In the genomic region with DNA sequence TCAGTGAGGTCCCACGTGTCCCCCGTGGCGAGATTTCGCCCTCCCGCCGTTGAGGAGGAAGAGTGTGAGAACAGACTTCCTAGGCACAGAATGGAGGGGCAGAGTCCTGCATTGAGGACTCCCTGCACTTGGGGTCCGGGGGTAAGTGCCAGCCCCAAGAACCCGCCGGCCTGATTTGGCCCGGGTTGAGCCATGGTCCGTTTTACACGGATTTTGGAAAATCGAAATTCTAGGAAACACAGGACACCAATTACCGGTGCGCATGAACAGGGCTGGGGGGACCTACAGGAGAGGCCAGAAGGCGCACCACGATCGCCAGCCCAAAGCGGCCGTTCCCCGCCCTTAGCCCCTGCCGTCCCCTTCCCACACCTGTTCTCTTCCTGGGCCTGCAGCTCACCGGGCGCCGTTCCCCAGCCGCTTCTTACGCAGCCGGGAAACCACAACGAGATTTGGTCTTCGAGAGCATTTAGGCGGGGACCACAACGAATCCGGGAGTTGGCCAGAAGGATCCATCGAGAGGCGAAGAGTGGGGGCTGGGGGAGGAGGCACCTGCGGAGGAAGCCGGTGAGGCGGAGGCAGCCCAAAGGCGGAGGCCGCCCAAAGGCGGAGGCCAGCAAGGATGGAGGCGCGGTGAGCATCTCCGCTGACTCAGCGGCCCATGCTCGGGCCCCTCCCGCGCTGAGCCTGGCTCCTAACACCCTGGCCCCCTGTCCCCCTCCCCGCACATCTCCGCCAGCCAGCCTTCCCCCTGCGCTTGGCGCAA, we compare ENCODE assay signal across 1 cellular context.
TF ChIP-seq lines count a peak whose summit lies in the region.

No MANE protein-coding gene starts in this region.

TF ChIP-seq in SK-N-SH, 30 proteins besides CTCF, POLR2A, EP300 and RAD21:
- no peak for TF ChIP-seq TEAD4 (IDR thresholded peaks at IDR 0.05; ENCODE audit: borderline replicate concordance, insufficient read depth)
- TF ChIP-seq, protein P1, sequence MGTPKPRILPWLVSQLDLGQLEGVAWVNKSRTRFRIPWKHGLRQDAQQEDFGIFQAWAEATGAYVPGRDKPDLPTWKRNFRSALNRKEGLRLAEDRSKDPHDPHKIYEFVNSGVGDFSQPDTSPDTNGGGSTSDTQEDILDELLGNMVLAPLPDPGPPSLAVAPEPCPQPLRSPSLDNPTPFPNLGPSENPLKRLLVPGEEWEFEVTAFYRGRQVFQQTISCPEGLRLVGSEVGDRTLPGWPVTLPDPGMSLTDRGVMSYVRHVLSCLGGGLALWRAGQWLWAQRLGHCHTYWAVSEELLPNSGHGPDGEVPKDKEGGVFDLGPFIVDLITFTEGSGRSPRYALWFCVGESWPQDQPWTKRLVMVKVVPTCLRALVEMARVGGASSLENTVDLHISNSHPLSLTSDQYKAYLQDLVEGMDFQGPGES (IDR thresholded peaks at IDR 0.05; ENCODE audit: low read depth, low read length) = no peak
- no peak for TF ChIP-seq RCOR1 (IDR thresholded peaks at IDR 0.05; ENCODE audit: low read length)
- no peak for TF ChIP-seq RXRA (IDR thresholded peaks at IDR 0.05; ENCODE audit: borderline replicate concordance, low read depth)
- TF ChIP-seq TCF12 (IDR thresholded peaks at IDR 0.05) = 0 out of 2 replicates have a peak, but pooled peaks have one; percentile 5
- TF ChIP-seq FOXJ3 (CRISPR knock-in tag; IDR thresholded peaks at IDR 0.05) = no peak
- no peak for TF ChIP-seq RFX5 (IDR thresholded peaks at IDR 0.05; ENCODE audit: low read length)
- TF ChIP-seq SIN3A (IDR thresholded peaks at IDR 0.05; ENCODE audit: borderline replicate concordance, low read depth, low read length) = no peak; the same call in 1 of the 2 replicates
- no peak; the same call in 1 of the 2 replicates for TF ChIP-seq FOSL2 (IDR thresholded peaks at IDR 0.05; ENCODE audit: borderline replicate concordance, low read depth)
- TF ChIP-seq, protein P2, sequence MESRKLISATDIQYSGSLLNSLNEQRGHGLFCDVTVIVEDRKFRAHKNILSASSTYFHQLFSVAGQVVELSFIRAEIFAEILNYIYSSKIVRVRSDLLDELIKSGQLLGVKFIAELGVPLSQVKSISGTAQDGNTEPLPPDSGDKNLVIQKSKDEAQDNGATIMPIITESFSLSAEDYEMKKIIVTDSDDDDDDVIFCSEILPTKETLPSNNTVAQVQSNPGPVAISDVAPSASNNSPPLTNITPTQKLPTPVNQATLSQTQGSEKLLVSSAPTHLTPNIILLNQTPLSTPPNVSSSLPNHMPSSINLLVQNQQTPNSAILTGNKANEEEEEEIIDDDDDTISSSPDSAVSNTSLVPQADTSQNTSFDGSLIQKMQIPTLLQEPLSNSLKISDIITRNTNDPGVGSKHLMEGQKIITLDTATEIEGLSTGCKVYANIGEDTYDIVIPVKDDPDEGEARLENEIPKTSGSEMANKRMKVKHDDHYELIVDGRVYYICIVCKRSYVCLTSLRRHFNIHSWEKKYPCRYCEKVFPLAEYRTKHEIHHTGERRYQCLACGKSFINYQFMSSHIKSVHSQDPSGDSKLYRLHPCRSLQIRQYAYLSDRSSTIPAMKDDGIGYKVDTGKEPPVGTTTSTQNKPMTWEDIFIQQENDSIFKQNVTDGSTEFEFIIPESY (IDR thresholded peaks at IDR 0.05; ENCODE audit: borderline replicate concordance, low read depth) = no peak
- TF ChIP-seq EZH2phosphoT487 (IDR thresholded peaks at IDR 0.05; ENCODE audit: borderline replicate concordance, low read depth) = no peak
- no peak for TF ChIP-seq MEF2A (IDR thresholded peaks at IDR 0.05; ENCODE audit: borderline replicate concordance, low read depth)
- no peak for TF ChIP-seq GATA2 (CRISPR knock-in tag; IDR thresholded peaks at IDR 0.05)
- TF ChIP-seq, protein P3, sequence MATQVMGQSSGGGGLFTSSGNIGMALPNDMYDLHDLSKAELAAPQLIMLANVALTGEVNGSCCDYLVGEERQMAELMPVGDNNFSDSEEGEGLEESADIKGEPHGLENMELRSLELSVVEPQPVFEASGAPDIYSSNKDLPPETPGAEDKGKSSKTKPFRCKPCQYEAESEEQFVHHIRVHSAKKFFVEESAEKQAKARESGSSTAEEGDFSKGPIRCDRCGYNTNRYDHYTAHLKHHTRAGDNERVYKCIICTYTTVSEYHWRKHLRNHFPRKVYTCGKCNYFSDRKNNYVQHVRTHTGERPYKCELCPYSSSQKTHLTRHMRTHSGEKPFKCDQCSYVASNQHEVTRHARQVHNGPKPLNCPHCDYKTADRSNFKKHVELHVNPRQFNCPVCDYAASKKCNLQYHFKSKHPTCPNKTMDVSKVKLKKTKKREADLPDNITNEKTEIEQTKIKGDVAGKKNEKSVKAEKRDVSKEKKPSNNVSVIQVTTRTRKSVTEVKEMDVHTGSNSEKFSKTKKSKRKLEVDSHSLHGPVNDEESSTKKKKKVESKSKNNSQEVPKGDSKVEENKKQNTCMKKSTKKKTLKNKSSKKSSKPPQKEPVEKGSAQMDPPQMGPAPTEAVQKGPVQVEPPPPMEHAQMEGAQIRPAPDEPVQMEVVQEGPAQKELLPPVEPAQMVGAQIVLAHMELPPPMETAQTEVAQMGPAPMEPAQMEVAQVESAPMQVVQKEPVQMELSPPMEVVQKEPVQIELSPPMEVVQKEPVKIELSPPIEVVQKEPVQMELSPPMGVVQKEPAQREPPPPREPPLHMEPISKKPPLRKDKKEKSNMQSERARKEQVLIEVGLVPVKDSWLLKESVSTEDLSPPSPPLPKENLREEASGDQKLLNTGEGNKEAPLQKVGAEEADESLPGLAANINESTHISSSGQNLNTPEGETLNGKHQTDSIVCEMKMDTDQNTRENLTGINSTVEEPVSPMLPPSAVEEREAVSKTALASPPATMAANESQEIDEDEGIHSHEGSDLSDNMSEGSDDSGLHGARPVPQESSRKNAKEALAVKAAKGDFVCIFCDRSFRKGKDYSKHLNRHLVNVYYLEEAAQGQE (IDR thresholded peaks at IDR 0.05; ENCODE audit: low read depth, low read length) = no peak
- TF ChIP-seq NFIC (IDR thresholded peaks at IDR 0.05; ENCODE audit: borderline replicate concordance) = peak; percentile 14; the same call in 1 of the 2 replicates
- no peak for TF ChIP-seq TAF1 (IDR thresholded peaks at IDR 0.05; ENCODE audit: borderline replicate concordance, low read depth, low read length)
- TF ChIP-seq ELF1 (IDR thresholded peaks at IDR 0.05) = no peak
- no peak for TF ChIP-seq CHD2 (IDR thresholded peaks at IDR 0.05; ENCODE audit: low read length, partially characterized antibody)
- TF ChIP-seq, protein P4, sequence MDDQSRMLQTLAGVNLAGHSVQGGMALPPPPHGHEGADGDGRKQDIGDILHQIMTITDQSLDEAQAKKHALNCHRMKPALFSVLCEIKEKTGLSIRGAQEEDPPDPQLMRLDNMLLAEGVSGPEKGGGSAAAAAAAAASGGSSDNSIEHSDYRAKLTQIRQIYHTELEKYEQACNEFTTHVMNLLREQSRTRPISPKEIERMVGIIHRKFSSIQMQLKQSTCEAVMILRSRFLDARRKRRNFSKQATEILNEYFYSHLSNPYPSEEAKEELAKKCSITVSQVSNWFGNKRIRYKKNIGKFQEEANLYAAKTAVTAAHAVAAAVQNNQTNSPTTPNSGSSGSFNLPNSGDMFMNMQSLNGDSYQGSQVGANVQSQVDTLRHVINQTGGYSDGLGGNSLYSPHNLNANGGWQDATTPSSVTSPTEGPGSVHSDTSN (IDR thresholded peaks at IDR 0.05) = no peak
- TF ChIP-seq, protein P5, sequence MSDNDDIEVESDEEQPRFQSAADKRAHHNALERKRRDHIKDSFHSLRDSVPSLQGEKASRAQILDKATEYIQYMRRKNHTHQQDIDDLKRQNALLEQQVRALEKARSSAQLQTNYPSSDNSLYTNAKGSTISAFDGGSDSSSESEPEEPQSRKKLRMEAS (IDR thresholded peaks at IDR 0.05; ENCODE audit: low read depth) = peak; percentile 9; the same call in 1 of the 2 replicates
- TF ChIP-seq GABPA (IDR thresholded peaks at IDR 0.05; ENCODE audit: low read depth) = no peak
- no peak for TF ChIP-seq SMC3 (IDR thresholded peaks at IDR 0.05; ENCODE audit: low read depth, low read length)
- no peak for TF ChIP-seq YY1 (IDR thresholded peaks at IDR 0.05; ENCODE audit: low read depth)
- TF ChIP-seq POLR2AphosphoS5 (IDR thresholded peaks at IDR 0.05; ENCODE audit: low read depth, low read length) = no peak; the same call in 1 of the 2 replicates
